In genomic region chr20:4195499-4195898, GRCh38 we compare ENCODE assay signal across 1 cellular context.
TF ChIP-seq lines count a peak whose summit lies in the region.

No MANE protein-coding gene starts in this region.

TF ChIP-seq in H1, 55 proteins besides CTCF, POLR2A, EP300 and RAD21:
- TF ChIP-seq ZNF274 (IDR thresholded peaks at IDR 0.05; ENCODE audit: borderline replicate concordance, extremely low read depth, low read length) (no peak), CTBP2 (IDR thresholded peaks at IDR 0.05; ENCODE audit: borderline replicate concordance, insufficient read depth, insufficient read length, low read length) (no peak), ATF3 (IDR thresholded peaks at IDR 0.05; ENCODE audit: insufficient read depth, low read depth, low read length) (no peak), RBBP5 (IDR thresholded peaks at IDR 0.05; ENCODE audit: borderline replicate concordance, low read depth, low read length) (no peak), SRF (IDR thresholded peaks at IDR 0.05; ENCODE audit: low read depth, low read length) (no peak), CBX8 (IDR thresholded peaks at IDR 0.05; ENCODE audit: borderline replicate concordance, low read depth, low read length) (no peak), GTF2F1 (IDR thresholded peaks at IDR 0.05; ENCODE audit: borderline replicate concordance, low read depth, low read length) (no peak), PHF8 (conservative IDR thresholded peaks at IDR 0.05; ENCODE audit: low read depth, low read length) (no peak), ATF2 (IDR thresholded peaks at IDR 0.05; ENCODE audit: low read length) (no peak)
- TF ChIP-seq, protein P1, sequence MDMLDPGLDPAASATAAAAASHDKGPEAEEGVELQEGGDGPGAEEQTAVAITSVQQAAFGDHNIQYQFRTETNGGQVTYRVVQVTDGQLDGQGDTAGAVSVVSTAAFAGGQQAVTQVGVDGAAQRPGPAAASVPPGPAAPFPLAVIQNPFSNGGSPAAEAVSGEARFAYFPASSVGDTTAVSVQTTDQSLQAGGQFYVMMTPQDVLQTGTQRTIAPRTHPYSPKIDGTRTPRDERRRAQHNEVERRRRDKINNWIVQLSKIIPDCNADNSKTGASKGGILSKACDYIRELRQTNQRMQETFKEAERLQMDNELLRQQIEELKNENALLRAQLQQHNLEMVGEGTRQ (IDR thresholded peaks at IDR 0.05; ENCODE audit: low read length) = no peak
